25 cellular contexts compared by ENCODE assay signal in the genomic region with DNA sequence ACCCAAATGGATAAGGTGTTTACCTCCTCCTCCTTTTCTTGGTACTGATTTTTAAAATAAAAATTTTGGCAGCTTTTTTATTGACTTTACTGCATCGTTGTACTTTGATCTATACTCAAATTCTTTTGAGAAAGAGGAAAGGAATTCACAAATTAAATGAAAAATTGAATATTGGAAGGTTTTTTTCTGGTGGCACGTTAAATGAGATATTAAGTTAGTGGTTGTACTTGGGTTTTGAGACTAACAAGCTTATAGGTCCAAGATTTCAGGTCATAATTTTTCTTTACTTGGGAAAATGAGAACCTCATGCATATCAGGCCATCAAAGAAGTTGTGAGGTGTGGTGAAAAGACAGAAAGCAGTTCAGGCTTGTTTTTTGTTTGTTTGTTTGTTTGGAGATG.
"Had no signal": no experiment of that assay in that cellular context is flagged by ENCODE, and none has a peak within 500 bp of the region (broad histone marks: within the 10 kb centered on the region; RNA-seq: fewer than 3 reads in every experiment).

No MANE protein-coding gene starts in this region.

- H3K4me1 ChIP-seq: breast epithelium had no signal

- H3K36me3 Mint-ChIP-seq: activated CD8-positive, alpha-beta memory T cell treated with anti-CD3 and anti-CD28 coated beads, Interleukin-2, amount 10 ng/mL, durations not matched to agents 7 days and 5 days; activated naive CD4-positive, alpha-beta T cell treated with anti-CD3 and anti-CD28 coated beads, Interleukin-2, amount 50 U/mL, for 24 hours; natural killer cell had no signal

- H3K36me3 ChIP-seq: breast epithelium, gastrocnemius medialis, neural progenitor cell, sigmoid colon, upper lobe of left lung, vagina had no signal

- H3K27ac ChIP-seq: gastrocnemius medialis, neural progenitor cell, parathyroid adenoma, psoas muscle, vagina had no signal

- H3K9me3 ChIP-seq: breast epithelium, gastrocnemius medialis, psoas muscle, sigmoid colon, upper lobe of left lung, vagina had no signal

- H3K9me3 Mint-ChIP-seq: activated B cell treated with CpG ODN at 0.5 μM for 24 hours; activated naive CD4-positive, alpha-beta T cell treated with anti-CD3 and anti-CD28 coated beads, Interleukin-2, amount 50 U/mL, for 24 hours; activated naive CD8-positive, alpha-beta T cell treated with anti-CD3 and anti-CD28 coated beads, Interleukin-2, amount 50 U/mL, for 24 hours; activated T-helper 2 cell treated with anti-CD3 and anti-CD28 coated beads, Interferon-gamma antibody, Interleukin-2, Interleukin-4, amounts not matched to agents 10 μg/mL and 5 μg/mL and 100 μg/mL, durations not matched to agents 14 hours and 24 hours and 36 hours; dendritic cell treated with granulocyte-macrophage colony-stimulating factor and Interleukin-4, amounts not matched to agents 40 ng/mL and 50 ng/mL, for 4 days; natural killer cell; neural progenitor cell; stimulated activated effector memory CD8-positive, alpha-beta T cell treated with anti-CD3 and anti-CD28 coated beads, Interleukin-12 subunit alpha, Interleukin-12 subunit beta, amount 100 ng/mL, for 72 hours; stimulated activated naive CD8-positive, alpha-beta T cell treated with anti-CD3 and anti-CD28 coated beads, Interleukin-15, Interleukin-2, amounts not matched to agents 100 ng/mL and 50 ng/mL, for 24 hours had no signal

- H3K4me3 Mint-ChIP-seq: activated B cell treated with CpG ODN at 0.5 μM for 24 hours; activated CD8-positive, alpha-beta memory T cell treated with anti-CD3 and anti-CD28 coated beads, Interleukin-2, amount 10 ng/mL, durations not matched to agents 7 days and 5 days; activated CD8-positive, alpha-beta T cell treated with anti-CD3 and anti-CD28 coated beads, Interleukin-2, amount 10 ng/mL, durations not matched to agents 7 days and 5 days; activated naive CD4-positive, alpha-beta T cell treated with anti-CD3 and anti-CD28 coated beads, Interleukin-2, amount 50 U/mL, for 24 hours; activated naive CD8-positive, alpha-beta T cell treated with anti-CD3 and anti-CD28 coated beads, Interleukin-2, amount 50 U/mL, for 24 hours; dendritic cell treated with granulocyte-macrophage colony-stimulating factor and Interleukin-4, amounts not matched to agents 40 ng/mL and 50 ng/mL, for 4 days; natural killer cell; neural progenitor cell; stimulated activated effector memory CD8-positive, alpha-beta T cell treated with anti-CD3 and anti-CD28 coated beads, Interleukin-12 subunit alpha, Interleukin-12 subunit beta, amount 100 ng/mL, for 72 hours; stimulated activated naive CD8-positive, alpha-beta T cell treated with anti-CD3 and anti-CD28 coated beads, Interleukin-15, Interleukin-2, amounts not matched to agents 100 ng/mL and 50 ng/mL, for 24 hours had no signal

- H3K27me3 Mint-ChIP-seq: activated B cell treated with CpG ODN at 0.5 μM for 24 hours; activated naive CD4-positive, alpha-beta T cell treated with anti-CD3 and anti-CD28 coated beads, Interleukin-2, amount 50 U/mL, for 24 hours had no signal

- H3K4me3 ChIP-seq: breast epithelium, gastrocnemius medialis, neural progenitor cell, psoas muscle, sigmoid colon, upper lobe of left lung, vagina had no signal

- DNase-seq: activated B cell treated with CpG ODN at 0.5 μM for 24 hours; activated naive CD8-positive, alpha-beta T cell treated with anti-CD3 and anti-CD28 coated beads, Interleukin-2, amount 50 U/mL, for 24 hours; central memory CD4-positive, alpha-beta T cell; effector CD4-positive, alpha-beta T cell; gastrocnemius medialis; glutamatergic neuron; left cardiac atrium; natural killer cell; occipital lobe; stimulated activated CD4-positive, alpha-beta T cell treated with anti-CD3 and anti-CD28 coated beads, Interleukin-4, amount 100 ng/mL, for 24 hours; T-helper 2 cell had no signal

- ATAC-seq: activated CD8-positive, alpha-beta memory T cell treated with anti-CD3 and anti-CD28 coated beads, Interleukin-2, amount 10 ng/mL, durations not matched to agents 7 days and 5 days; activated CD8-positive, alpha-beta T cell treated with anti-CD3 and anti-CD28 coated beads, Interleukin-2, amount 10 ng/mL, durations not matched to agents 7 days and 5 days; activated naive CD8-positive, alpha-beta T cell treated with anti-CD3 and anti-CD28 coated beads, Interleukin-2, amount 50 U/mL, for 24 hours; stimulated activated effector memory CD8-positive, alpha-beta T cell treated with anti-CD3 and anti-CD28 coated beads, Interleukin-12 subunit alpha, Interleukin-12 subunit beta, amount 100 ng/mL, for 72 hours had no signal

- H3K27me3 ChIP-seq: breast epithelium, gastrocnemius medialis, neural progenitor cell, sigmoid colon, upper lobe of left lung, vagina had no signal

- H3K27ac Mint-ChIP-seq: activated B cell treated with CpG ODN at 0.5 μM for 24 hours; activated CD8-positive, alpha-beta memory T cell treated with anti-CD3 and anti-CD28 coated beads, Interleukin-2, amount 10 ng/mL, durations not matched to agents 7 days and 5 days; activated CD8-positive, alpha-beta T cell treated with anti-CD3 and anti-CD28 coated beads, Interleukin-2, amount 10 ng/mL, durations not matched to agents 7 days and 5 days; activated naive CD4-positive, alpha-beta T cell treated with anti-CD3 and anti-CD28 coated beads, Interleukin-2, amount 50 U/mL, for 24 hours; activated naive CD8-positive, alpha-beta T cell treated with anti-CD3 and anti-CD28 coated beads, Interleukin-2, amount 50 U/mL, for 24 hours; activated T-helper 2 cell treated with anti-CD3 and anti-CD28 coated beads, Interferon-gamma antibody, Interleukin-2, Interleukin-4, amounts not matched to agents 10 μg/mL and 5 μg/mL and 100 μg/mL, durations not matched to agents 14 hours and 24 hours and 36 hours; dendritic cell treated with granulocyte-macrophage colony-stimulating factor and Interleukin-4, amounts not matched to agents 40 ng/mL and 50 ng/mL, for 4 days; neural progenitor cell; stimulated activated naive CD8-positive, alpha-beta T cell treated with anti-CD3 and anti-CD28 coated beads, Interleukin-15, Interleukin-2, amounts not matched to agents 100 ng/mL and 50 ng/mL, for 24 hours had no signal
